20 cellular contexts compared by ENCODE assay signal in the genomic region with DNA sequence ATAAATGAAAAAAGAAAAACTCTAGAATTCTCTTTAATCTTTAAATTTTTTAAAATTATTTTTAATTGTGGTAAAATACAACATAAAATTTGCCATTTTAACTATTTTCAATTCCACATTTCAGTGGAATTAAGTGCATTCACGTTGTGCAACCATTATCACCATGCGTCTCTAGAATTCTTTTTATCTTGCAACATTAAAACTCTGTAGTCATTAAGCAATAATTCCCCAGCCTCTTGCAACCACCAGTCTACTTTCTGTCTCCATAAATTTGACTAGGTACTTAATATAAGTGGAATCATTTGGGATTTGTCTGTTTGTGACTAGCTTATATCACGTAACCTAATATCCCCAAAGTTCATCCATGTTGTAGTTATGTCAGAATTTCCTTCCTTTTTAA.
"Had no signal": no experiment of that assay in that cellular context is flagged by ENCODE, and none has a peak within 500 bp of the region (broad histone marks: within the 10 kb centered on the region; RNA-seq: fewer than 3 reads in every experiment).

No MANE protein-coding gene starts in this region.

- H3K9me3 Mint-ChIP-seq: activated CD4-positive, alpha-beta memory T cell treated with anti-CD3 and anti-CD28 coated beads, Interleukin-2, amount 10 ng/mL, durations not matched to agents 7 days and 5 days; activated naive CD8-positive, alpha-beta T cell treated with anti-CD3 and anti-CD28 coated beads for 36 hours; activated T-helper 17 cell treated with anti-CD3 and anti-CD28 coated beads, Interleukin-2, amount 50 U/mL, for 72 hours; natural killer cell treated with Interleukin-12 subunit alpha and Interleukin-12 subunit beta and Interleukin-15 and Interleukin-18, amount 100 ng/mL, for 72 hours; stimulated activated effector memory CD8-positive, alpha-beta T cell treated with anti-CD3 and anti-CD28 coated beads, Interleukin-12 subunit alpha, Interleukin-12 subunit beta, amount 100 ng/mL, for 72 hours had no signal

- H3K27me3 ChIP-seq: dorsolateral prefrontal cortex, neutrophil, stomach had no signal

- H3K27ac Mint-ChIP-seq: activated CD4-positive, alpha-beta memory T cell treated with anti-CD3 and anti-CD28 coated beads, Interleukin-2, amount 10 ng/mL, durations not matched to agents 7 days and 5 days; activated CD8-positive, alpha-beta memory T cell treated with anti-CD3 and anti-CD28 coated beads, Interleukin-2, amount 10 ng/mL, durations not matched to agents 7 days and 5 days; activated naive CD8-positive, alpha-beta T cell treated with anti-CD3 and anti-CD28 coated beads for 36 hours; activated T-helper 17 cell treated with anti-CD3 and anti-CD28 coated beads, Interleukin-2, amount 50 U/mL, for 72 hours; natural killer cell treated with Interleukin-12 subunit alpha and Interleukin-12 subunit beta and Interleukin-15 and Interleukin-18, amount 100 ng/mL, for 72 hours; stimulated activated effector memory CD8-positive, alpha-beta T cell treated with anti-CD3 and anti-CD28 coated beads, Interleukin-12 subunit alpha, Interleukin-12 subunit beta, amount 100 ng/mL, for 72 hours had no signal

- H3K27me3 Mint-ChIP-seq: activated CD4-positive, alpha-beta memory T cell treated with anti-CD3 and anti-CD28 coated beads, Interleukin-2, amount 10 ng/mL, durations not matched to agents 7 days and 5 days; activated CD8-positive, alpha-beta memory T cell treated with anti-CD3 and anti-CD28 coated beads, Interleukin-2, amount 10 ng/mL, durations not matched to agents 7 days and 5 days; activated naive CD8-positive, alpha-beta T cell treated with anti-CD3 and anti-CD28 coated beads for 36 hours; activated T-helper 17 cell treated with anti-CD3 and anti-CD28 coated beads, Interleukin-2, amount 50 U/mL, for 72 hours; natural killer cell treated with Interleukin-12 subunit alpha and Interleukin-12 subunit beta and Interleukin-15 and Interleukin-18, amount 100 ng/mL, for 72 hours had no signal

- H3K9ac ChIP-seq: parathyroid adenoma had no signal

- H3K4me1 ChIP-seq: parathyroid adenoma, stomach had no signal

- H3K9me3 ChIP-seq: neutrophil, stomach, thoracic aorta had no signal

- H3K4me3 ChIP-seq: dorsolateral prefrontal cortex, lung, stomach, thoracic aorta had no signal

- H3K27ac ChIP-seq: dorsolateral prefrontal cortex, parathyroid adenoma, stomach, thoracic aorta had no signal

- H3K4me1 Mint-ChIP-seq: activated CD4-positive, alpha-beta memory T cell treated with anti-CD3 and anti-CD28 coated beads, Interleukin-2, amount 10 ng/mL, durations not matched to agents 7 days and 5 days; activated CD8-positive, alpha-beta memory T cell treated with anti-CD3 and anti-CD28 coated beads, Interleukin-2, amount 10 ng/mL, durations not matched to agents 7 days and 5 days; activated T-helper 17 cell treated with anti-CD3 and anti-CD28 coated beads, Interleukin-2, amount 50 U/mL, for 72 hours; stimulated activated effector memory CD8-positive, alpha-beta T cell treated with anti-CD3 and anti-CD28 coated beads, Interleukin-12 subunit alpha, Interleukin-12 subunit beta, amount 100 ng/mL, for 72 hours had no signal

- DNase-seq: activated CD4-positive, alpha-beta memory T cell treated with anti-CD3 and anti-CD28 coated beads, Interleukin-2, amount 10 ng/mL, durations not matched to agents 7 days and 5 days; activated CD4-positive, alpha-beta T cell treated with anti-CD3 and anti-CD28 coated beads for 48 hours; activated CD4-positive, CD25-positive, alpha-beta regulatory T cell; activated CD8-positive, alpha-beta memory T cell treated with anti-CD3 and anti-CD28 coated beads, Interleukin-2, amount 10 ng/mL, durations not matched to agents 7 days and 5 days; activated naive CD4-positive, alpha-beta T cell; activated naive CD8-positive, alpha-beta T cell treated with anti-CD3 and anti-CD28 coated beads for 36 hours; amygdala; dorsolateral prefrontal cortex; foreskin melanocyte; kidney; stimulated activated CD4-positive, alpha-beta T cell treated with anti-CD3 and anti-CD28 coated beads, Interleukin-4, amount 100 ng/mL, for 24 hours; stomach; T-helper 9 cell had no signal

- H3K4me3 Mint-ChIP-seq: activated CD4-positive, alpha-beta memory T cell treated with anti-CD3 and anti-CD28 coated beads, Interleukin-2, amount 10 ng/mL, durations not matched to agents 7 days and 5 days; activated CD8-positive, alpha-beta memory T cell treated with anti-CD3 and anti-CD28 coated beads, Interleukin-2, amount 10 ng/mL, durations not matched to agents 7 days and 5 days; activated naive CD8-positive, alpha-beta T cell treated with anti-CD3 and anti-CD28 coated beads for 36 hours; activated T-helper 17 cell treated with anti-CD3 and anti-CD28 coated beads, Interleukin-2, amount 50 U/mL, for 72 hours; natural killer cell treated with Interleukin-12 subunit alpha and Interleukin-12 subunit beta and Interleukin-15 and Interleukin-18, amount 100 ng/mL, for 72 hours; stimulated activated effector memory CD8-positive, alpha-beta T cell treated with anti-CD3 and anti-CD28 coated beads, Interleukin-12 subunit alpha, Interleukin-12 subunit beta, amount 100 ng/mL, for 72 hours had no signal
